ENCODE assay signal across 21 cellular contexts in the genomic region with DNA sequence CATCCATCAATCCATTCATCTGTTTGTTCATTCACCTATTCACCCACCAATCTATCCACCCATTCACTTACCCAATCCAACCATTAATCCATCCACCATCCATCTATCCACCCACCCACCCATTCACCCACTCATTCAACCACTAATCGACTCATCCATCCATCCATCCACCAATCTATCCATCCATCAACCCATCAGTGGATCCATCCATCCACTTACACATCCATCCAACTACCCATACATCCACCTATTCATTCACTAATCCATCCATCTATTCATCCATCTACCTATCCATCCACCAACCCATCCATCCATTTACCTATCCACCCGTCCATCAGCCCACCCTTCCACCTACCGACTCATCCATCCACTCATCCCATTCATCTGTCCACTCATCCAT. TPM values are rescaled to one million over a fixed set of nuclear protein-coding genes. Genes with fewer than 3 reads are reported as not detected.
DNase-seq lines count a peak whose midpoint lies in the region; ATAC-seq, FAIRE-seq and TF ChIP-seq lines count a peak whose summit lies in the region.
"Had no signal": no experiment of that assay in that cellular context is flagged by ENCODE, and none has a peak within 500 bp of the region (broad histone marks: within the 10 kb centered on the region; RNA-seq: fewer than 3 reads in every experiment).

No MANE protein-coding gene starts in this region.

- TF ChIP-seq POLR2A in K562 (conservative IDR thresholded peaks at IDR 0.05) (no peak), body of pancreas (IDR thresholded peaks at IDR 0.05) (no peak)

- H3K27ac ChIP-seq in K562 (ENCODE audit: extremely low read depth, low read depth, low read length), result no peak overlapping the region
- H3K27ac ChIP-seq in foreskin keratinocyte, result no peak overlapping the region
- no peak overlapping the region for H3K27ac ChIP-seq in body of pancreas
- H3K27ac ChIP-seq: 22Rv1, BLaER1, C4-2B, GM23248 had no signal

- CTCF ChIA-PET in K562 (lab: Yijun Ruan, JAX; ENCODE audit: low intra/inter-chr PET ratio), result no interaction called here

- POLR2A ChIA-PET in K562 (lab: Yijun Ruan, JAX), result no interaction called here

- TF ChIP-seq RAD21 in K562 (CRISPR knock-in tag; conservative IDR thresholded peaks at IDR 0.05 in 1 of 2, IDR thresholded peaks at IDR 0.05 in 1 of 2), result no peak

- H3K79me2 ChIP-seq in K562 (ENCODE audit: control insufficient read depth, insufficient read depth, low read length), result no peaks in the 10 kb centered on the region

- H3K4me3 ChIP-seq in K562 (no peak overlapping the region), body of pancreas (no peak overlapping the region)
- H3K4me3 ChIP-seq: BLaER1, GM12878, GM23248 had no signal

- H3K4me1 ChIP-seq in K562 (replicated peaks in 1 of 2; ENCODE audit: control insufficient read depth in 2 of 2, insufficient read depth in 2 of 2, low read length in 2 of 2), result peaks cover 12% of the 10 kb centered on the region in 2 experiments; a peak in 4 of 5 replicates
- H3K4me1 ChIP-seq in foreskin keratinocyte, result no peaks in the 10 kb centered on the region
- peaks cover 7% of the 10 kb centered on the region for H3K4me1 ChIP-seq in body of pancreas
- H3K4me1 ChIP-seq: BLaER1 had no signal

- in situ Hi-C loops in K562 (cut with MboI), result no loop called here

- no peak overlapping the region for H3K4me2 ChIP-seq in K562 (ENCODE audit: insufficient read depth, low read length)
- H3K4me2 ChIP-seq: BLaER1 had no signal

- peak; percentile 10 for DNase-seq in cardiac septum (ENCODE audit: low spot score)
- no peak for DNase-seq in Right ventricle myocardium inferior (ENCODE audit: missing footprints)
- DNase-seq in K562 (ENCODE audit: extremely low read depth in 1 of 4, low spot score in 3 of 4), result no peak
- no peak for DNase-seq in foreskin keratinocyte
- no peak for DNase-seq in activated effector memory CD4-positive, alpha-beta T cell treated with anti-CD3 and anti-CD28 coated beads, Interleukin-2, amount 50 U/mL, for 16 hours
- no peak for DNase-seq in body of pancreas
- DNase-seq: Caco-2; CD4-positive, CD25-positive, alpha-beta regulatory T cell; CD8-positive, alpha-beta T cell; DMS153; DND-41; GM23248; H9 had no signal

- intact Hi-C loops in cardiac septum (cut with DNase I) (no loop called here), Right ventricle myocardium inferior (cut with DNase I) (no loop called here), K562 (cut with micrococcal nuclease) (no loop called here), body of pancreas (cut with DNase I) (no loop called here)

- no TSS peak for BruUV-seq in K562 (replicated peaks; lab: Mats Ljungman, UMichigan)

- no peak for FAIRE-seq in K562 (lab: Jason Lieb, UNC)
- FAIRE-seq: A204.1, G401.6, GM12878, GM19239 had no signal

- H3K27me3 ChIP-seq in K562 (ENCODE audit: control insufficient read depth in 2 of 2, insufficient read depth in 2 of 2, low read length in 2 of 2), result peaks cover 8 to 38% of the 10 kb centered on the region in 2 experiments; a peak in 4 of 5 replicates
- H3K27me3 ChIP-seq in foreskin keratinocyte, result peaks cover 27% of the 10 kb centered on the region
- no peaks in the 10 kb centered on the region for H3K27me3 ChIP-seq in body of pancreas
- H3K27me3 ChIP-seq: BLaER1 had no signal

- no peak overlapping the region for H3K9ac ChIP-seq in K562 (ENCODE audit: insufficient read depth in 1 of 2, low read depth in 2 of 2, low read length in 2 of 2)
- H3K9ac ChIP-seq: BLaER1, GM23248 had no signal

- no peak for TF ChIP-seq CTCF in K562 (IDR thresholded peaks at IDR 0.05 in 2 of 3, conservative IDR thresholded peaks at IDR 0.05 in 1 of 3; ENCODE audit: insufficient read depth in 2 of 3, low read depth in 1 of 3, low read length in 3 of 3)
- TF ChIP-seq CTCF in foreskin keratinocyte (conservative IDR thresholded peaks at IDR 0.05), result no peak
- no peak for TF ChIP-seq CTCF in body of pancreas (IDR thresholded peaks at IDR 0.05)

- no peak for TF ChIP-seq EP300 in K562 (IDR thresholded peaks at IDR 0.05; ENCODE audit: low read length)

- no peaks in the 10 kb centered on the region for H3K9me1 ChIP-seq in K562 (ENCODE audit: control insufficient read depth, insufficient read depth, low read length)

- H3K36me3 ChIP-seq in K562 (ENCODE audit: control insufficient read depth, insufficient read depth, low read length), result no peaks in the 10 kb centered on the region
- H3K36me3 ChIP-seq in body of pancreas (replicated peaks in 1 of 2; ENCODE audit: insufficient read depth in 1 of 2, low read depth in 2 of 2), result no peaks in the 10 kb centered on the region
- H3K36me3 ChIP-seq: BLaER1 had no signal

- H4K20me1 ChIP-seq in K562 (replicated peaks; ENCODE audit: control insufficient read depth, insufficient read depth, low read length), result no peaks in the 10 kb centered on the region
- H4K20me1 ChIP-seq: BLaER1 had no signal

- H2AFZ ChIP-seq in K562 (ENCODE audit: low read depth, low read length), result no peak overlapping the region
- H2AFZ ChIP-seq: GM23248 had no signal

- H3K9me3 ChIP-seq in K562 (replicated peaks; ENCODE audit: control insufficient read depth, insufficient read depth, low read depth, low read length), result no peaks in the 10 kb centered on the region
- no peaks in the 10 kb centered on the region for H3K9me3 ChIP-seq in body of pancreas
- H3K9me3 ChIP-seq: Caco-2 had no signal

- ATAC-seq in Right ventricle myocardium inferior (no peak), K562 (no peak), foreskin keratinocyte (peak; percentile 64), body of pancreas (no peak)
- ATAC-seq: CD8-positive, alpha-beta T cell; GM12878; HCT116 had no signal

- 4% methylated on average over 3 of the region's 3 CpGs for WGBS in K562 (ENCODE audit: insufficient coverage, low coverage, missing lambda C conversion rate)
- 68 to 86% methylated on average over 3 of the region's 3 CpGs for WGBS in body of pancreas, 2 donors

TF ChIP-seq in K562, 482 proteins besides CTCF, POLR2A, EP300 and RAD21 (continues in another document):
- peak; percentile 16 for TF ChIP-seq CREBBP (IDR thresholded peaks at IDR 0.05; ENCODE audit: low read depth, low read length)

RNA-seq across cellular contexts. Expression of a gene that starts 11.3 kb away (rescaled TPM):
- total RNA-seq in cardiac septum, result 0.78 TPM
- total RNA-seq in Right ventricle myocardium inferior, result 0.46 TPM
- not detected in 2 replicates for total RNA-seq in K562 (2011; cell fraction: chromatin; rRNA removed; ENCODE audit: low replicate concordance)
- 0.17 TPM in 1 of 2 replicates, not detected in the other for total RNA-seq in K562 (2011; cell fraction: nucleolus; rRNA removed)
- total RNA-seq in K562 (2011; cell fraction: nucleoplasm; rRNA removed), result not detected in 2 replicates
- total RNA-seq in K562 (2014; rRNA removed), result not detected in 2 replicates
- not detected in 2 replicates for total RNA-seq in K562 (2014; rRNA removed; fragmentation: Illumina TruSeq; extraction: Trizol)
- total RNA-seq in K562 (2015; rRNA removed; fragmentation: Illumina TruSeq; extraction: Trizol), result not detected in 2 replicates
- total RNA-seq in K562 (2021), result not detected in 2 replicates
- 0.08 TPM in 1 of 2 replicates, not detected in the other for polyA plus RNA-seq in K562 (2011; rRNA removed)
- 0.03 TPM in 1 of 2 replicates, not detected in the other for polyA plus RNA-seq in K562 (2011; cell fraction: cytosol; rRNA removed)
- polyA plus RNA-seq in K562 (2011; cell fraction: nucleus; rRNA removed), result 0.03 and 0.24 TPM in 2 replicates
- polyA plus RNA-seq in K562 (2012), result 0.35 TPM in 1 of 2 replicates, not detected in the other
- polyA plus RNA-seq in K562 (2014; fragmentation: Illumina TruSeq; extraction: Trizol), result not detected in 2 replicates
- not detected for polyA plus RNA-seq in K562 (2014; fragmentation: Nextera tagmentation; extraction: Ambion mirVana)
- not detected in 2 replicates for polyA plus RNA-seq in K562 (2014; rRNA removed)
- not detected in 2 replicates for polyA minus RNA-seq in K562 (2011; rRNA and poly(A)+ RNA removed)
- not detected in 2 replicates for polyA minus RNA-seq in K562 (2011; cell fraction: cytosol; rRNA and poly(A)+ RNA removed)
- not detected in 2 replicates for polyA minus RNA-seq in K562 (2011; cell fraction: nucleus; rRNA and poly(A)+ RNA removed)
- 0.07 TPM in 1 of 2 replicates, not detected in the other for total RNA-seq in foreskin keratinocyte
- 0.11 TPM in 1 of 2 replicates, not detected in the other for polyA plus RNA-seq in foreskin keratinocyte
- total RNA-seq in body of pancreas, result 1 to 10 TPM in 1 of 2 donors, under 1 TPM in 1; 0.33 to 1.8 TPM
- total RNA-seq: CD4-positive, CD25-positive, alpha-beta regulatory T cell; GM23248; H9 had no signal
- polyA plus RNA-seq: GM23248 had no signal

RNA-seq across cellular contexts. Expression of a gene that starts 20.5 kb away (rescaled TPM):
- total RNA-seq in cardiac septum (40.7 TPM), Right ventricle myocardium inferior (53.0 TPM), K562 (2014; rRNA removed) (50.5 and 59.7 TPM in 2 replicates), K562 (2014; rRNA removed; fragmentation: Illumina TruSeq; extraction: Trizol) (65.1 and 72.5 TPM in 2 replicates), K562 (2015; rRNA removed; fragmentation: Illumina TruSeq; extraction: Trizol) (66.3 and 67.2 TPM in 2 replicates), K562 (2021) (37.2 and 39.8 TPM in 2 replicates), foreskin keratinocyte (51.0 and 56.5 TPM in 2 replicates), body of pancreas (10 to 100 TPM; 25.9 to 26.7 TPM)
- 32.2 and 105 TPM in 2 replicates for total RNA-seq in K562 (2011; cell fraction: chromatin; rRNA removed; ENCODE audit: low replicate concordance)
- total RNA-seq in K562 (2011; cell fraction: nucleolus; rRNA removed), result 17.8 and 23.3 TPM in 2 replicates
- total RNA-seq in K562 (2011; cell fraction: nucleoplasm; rRNA removed), result 30.4 and 33.7 TPM in 2 replicates
- polyA plus RNA-seq in K562 (2011; rRNA removed) (36.6 and 46.6 TPM in 2 replicates), K562 (2014; fragmentation: Illumina TruSeq; extraction: Trizol) (49.4 and 61.2 TPM in 2 replicates), K562 (2014; fragmentation: Nextera tagmentation; extraction: Ambion mirVana) (10 to 100 TPM; 20.8 to 21.5 TPM), K562 (2014; rRNA removed) (42.9 and 43.1 TPM in 2 replicates), foreskin keratinocyte (29.8 and 30.6 TPM in 2 replicates)
- polyA plus RNA-seq in K562 (2011; cell fraction: cytosol; rRNA removed), result 9.6 and 14.8 TPM in 2 replicates
- 22.9 and 23.2 TPM in 2 replicates for polyA plus RNA-seq in K562 (2011; cell fraction: nucleus; rRNA removed)
- 32.2 and 43.2 TPM in 2 replicates for polyA plus RNA-seq in K562 (2012)
- polyA minus RNA-seq in K562 (2011; rRNA and poly(A)+ RNA removed), result 52.1 and 66.1 TPM in 2 replicates
- polyA minus RNA-seq in K562 (2011; cell fraction: cytosol; rRNA and poly(A)+ RNA removed), result 28.2 and 28.6 TPM in 2 replicates
- 18.4 and 38.5 TPM in 2 replicates for polyA minus RNA-seq in K562 (2011; cell fraction: nucleus; rRNA and poly(A)+ RNA removed)
